In genomic region chr21:45364464-45365185, GRCh38 we compare ENCODE assay signal across 9 cellular contexts. TPM values are rescaled to one million over a fixed set of nuclear protein-coding genes. Genes with fewer than 3 reads are reported as not detected.
DNase-seq lines count a peak whose midpoint lies in the region; ATAC-seq, FAIRE-seq and TF ChIP-seq lines count a peak whose summit lies in the region.
"Had no signal": no experiment of that assay in that cellular context is flagged by ENCODE, and none has a peak within 500 bp of the region (broad histone marks: within the 10 kb centered on the region; RNA-seq: fewer than 3 reads in every experiment).

No MANE protein-coding gene starts in this region.

- peak overlapping the region in 1 of 2 donors; percentile 28 for H3K4me3 ChIP-seq in gastroesophageal sphincter

- 38% methylated on average over 12 of the region's 30 CpGs; no CpG with 5 or more reads in 1 of the 2 donors for WGBS in gastroesophageal sphincter (ENCODE audit: low coverage in 1 of 2), 2 donors

- TF ChIP-seq POLR2A in gastroesophageal sphincter (IDR thresholded peaks at IDR 0.05) (no peak), GM12891 (IDR thresholded peaks at IDR 0.05; ENCODE audit: low read depth, low read length) (no peak)

- H3K27ac ChIP-seq in gastroesophageal sphincter: peak overlapping the region; percentile 85 to 95 (median 90)
- H3K27ac ChIP-seq: WERI-Rb-1 had no signal

- H3K27me3 ChIP-seq in gastroesophageal sphincter: no peaks in the 10 kb centered on the region

- H3K4me1 ChIP-seq in gastroesophageal sphincter: peaks cover 0 to 51% (median 21%) of the 10 kb centered on the region in 3 donors

- H3K9me3 ChIP-seq in gastroesophageal sphincter: no peaks in the 10 kb centered on the region

- peak in 2 of 4 experiments; percentile 0 to 28 for TF ChIP-seq CTCF in gastroesophageal sphincter (IDR thresholded peaks at IDR 0.05)

- peak; percentile 86 for DNase-seq in Daoy (ENCODE audit: low read depth)
- DNase-seq in T1000 (lab: John Stamatoyannopoulos, UW): peak; percentile 70
- peak; percentile 48 for DNase-seq in pulmonary artery endothelial cell (ENCODE audit: low read depth, low spot score)
- DNase-seq in COR-L47 (lab: John Stamatoyannopoulos, UW): no peak
- no peak for DNase-seq in activated gamma-delta T cell treated with Interleukin-2 at 50 U/mL for 16 hours
- no peak for DNase-seq in GM12891 (ENCODE audit: insufficient read length, low spot score)
- DNase-seq in NOMO-1 (lab: John Stamatoyannopoulos, UW; ENCODE audit: unreplicated experiment in 2 of 2): no peak
- DNase-seq: WERI-Rb-1 had no signal

- no peaks in the 10 kb centered on the region for H3K36me3 ChIP-seq in gastroesophageal sphincter
- H3K36me3 ChIP-seq: WERI-Rb-1 had no signal

- FAIRE-seq in GM12891 (lab: Jason Lieb, UNC): no peak

- no peak for TF ChIP-seq EP300 in gastroesophageal sphincter (IDR thresholded peaks at IDR 0.05)

- ATAC-seq in gastroesophageal sphincter: peak; percentile 30

TF ChIP-seq in GM12891, 5 proteins besides CTCF, POLR2A, EP300 and RAD21:
- TF ChIP-seq SPI1 (IDR thresholded peaks at IDR 0.05; ENCODE audit: low read depth, low read length): no peak
- TF ChIP-seq POU2F2 (IDR thresholded peaks at IDR 0.05; ENCODE audit: low read depth, low read length): no peak
- TF ChIP-seq TAF1 (IDR thresholded peaks at IDR 0.05; ENCODE audit: low read depth, low read length): no peak
- TF ChIP-seq PAX5 (IDR thresholded peaks at IDR 0.05; ENCODE audit: insufficient read depth, low read length, severe bottlenecking): no peak
- TF ChIP-seq POLR2AphosphoS5 (IDR thresholded peaks at IDR 0.05; ENCODE audit: low read depth, low read length): no peak
TF ChIP-seq in GM12891: peak in this region for 0.

RNA-seq across cellular contexts. Expression of gene COL18A1, which starts 40.3 kb away (rescaled TPM):
- 29.5 and 38.9 TPM in 2 replicates for total RNA-seq in Daoy (2014; rRNA removed; shearing (Covaris generic))
- total RNA-seq in gastroesophageal sphincter: 100 to 1,000 TPM in 1 of 4 donors, 10 to 100 TPM in 3; 69.3 to 116 (median 78.4) TPM
- total RNA-seq in pulmonary artery endothelial cell: 107 and 164 TPM in 2 replicates
- polyA plus RNA-seq in GM12891 (2012; ENCODE audit: low read depth, missing spikeins): 0.54 TPM

Comparison
In these comparisons a context has a peak if more than half of its experiments do, and no peak if none do; other contexts are left out.
1. DNase-seq: peak in Daoy (single experiment), T1000 (single experiment) and pulmonary artery endothelial cell (single experiment); none in COR-L47 (single experiment), activated gamma-delta T cell treated with Interleukin-2 at 50 U/mL for 16 hours (single experiment), GM12891 (single experiment) and NOMO-1 (0 of 2).